8 cellular contexts compared by ENCODE assay signal in genomic region chr12:125683748-125684381, GRCh38.
A peak's percentile ranks its signal among the peaks of the same experiment; 100 is the strongest.
DNase-seq lines count a peak whose midpoint lies in the region; ATAC-seq and TF ChIP-seq lines count a peak whose summit lies in the region.

No MANE protein-coding gene starts in this region.

- POLR2A ChIA-PET in T-cell (lab: Charles Lee), result no interaction called here

- intact Hi-C loops in dorsolateral prefrontal cortex (cut with DNase I), result loop anchor here (5.0 to 10.0 kb wide), 3 partner anchors 147 to 339 kb away; no protein-coding TSS in a partner anchor
- intact Hi-C loops in tibial artery (cut with DNase I; ENCODE audit: low total_unique reads), result no loop called here

- no peaks in the 10 kb centered on the region for H3K4me1 Mint-ChIP-seq in T-cell

- H3K4me1 ChIP-seq in tibial artery, result no peaks in the 10 kb centered on the region

- H3K4me3 ChIP-seq in dorsolateral prefrontal cortex (no peak overlapping the region), tibial artery (no peak overlapping the region)

- no peak overlapping the region for H3K4me3 Mint-ChIP-seq in T-cell

- ATAC-seq in GM19395 (IDR thresholded peaks at IDR 0.05; ENCODE audit: unreplicated experiment) (peak; percentile 83), T-cell (replicated peaks in 1 of 4) (no peak)

- H3K27me3 ChIP-seq in dorsolateral prefrontal cortex (peaks cover 0 to 20% (median 3%) of the 10 kb centered on the region in 45 donors), tibial artery (no peaks in the 10 kb centered on the region)

- H3K9me3 ChIP-seq in tibial artery, result no peaks in the 10 kb centered on the region

- DNase-seq in GM10266 (ENCODE audit: extremely low spot score) (no peak), HuH-7 (ENCODE audit: low spot score) (peak; percentile 10), dorsolateral prefrontal cortex (peak in 7 of 10 donors; percentile 6 to 62 (median 36)), AG08396 (ENCODE audit: low spot score) (no peak), T-cell (no peak), tibial artery (no peak)
- peak; percentile 25 to 59 for DNase-seq in stimulated activated CD4-positive, alpha-beta T cell treated with anti-CD3 and anti-CD28 coated beads, Interleukin-2, amount 100 ng/mL, for 48 hours

- H3K36me3 ChIP-seq in tibial artery, result no peaks in the 10 kb centered on the region

- peaks cover 0 to 5% (median 0%) of the 10 kb centered on the region in 3 donors for H3K9me3 Mint-ChIP-seq in T-cell

- TF ChIP-seq CTCF in GM10266 (IDR thresholded peaks at IDR 0.05; ENCODE audit: control insufficient read depth, insufficient read depth, low read depth, missing control alignments) (peak; percentile 71), dorsolateral prefrontal cortex (IDR thresholded peaks at IDR 0.05 in 54 of 56, conservative IDR thresholded peaks at IDR 0.05 in 2 of 56; ENCODE audit: low read depth in 1 of 56, partially characterized antibody in 56 of 56) (peak in 55 of 56 donors; percentile 12 to 71 (median 57)), tibial artery (IDR thresholded peaks at IDR 0.05) (no peak)

- no peak overlapping the region for H3K27ac Mint-ChIP-seq in T-cell

- no peak overlapping the region for H3K27ac ChIP-seq in dorsolateral prefrontal cortex
- H3K27ac ChIP-seq in tibial artery, result no peak overlapping the region

- H3K27me3 Mint-ChIP-seq in T-cell, result peaks cover 4 to 5% of the 10 kb centered on the region in 2 donors

- H3K36me3 Mint-ChIP-seq in T-cell, result no peaks in the 10 kb centered on the region

- CTCF ChIA-PET in T-cell (lab: Charles Lee), result no interaction called here

Comparison
In these comparisons a context has a peak if more than half of its experiments do, and no peak if none do; other contexts are left out.
1. DNase-seq: peak in HuH-7 (single experiment), dorsolateral prefrontal cortex (7 of 10) and stimulated activated CD4-positive, alpha-beta T cell treated with anti-CD3 and anti-CD28 coated beads, Interleukin-2, amount 100 ng/mL, for 48 hours (2 of 2); none in GM10266 (single experiment), AG08396 (single experiment), T-cell (0 of 34) and tibial artery (0 of 2).
2. CTCF ChIP-seq: peak in GM10266 (single experiment) and dorsolateral prefrontal cortex (55 of 56); none in tibial artery (0 of 2).